1 cellular context compared by ENCODE assay signal in the genomic region with DNA sequence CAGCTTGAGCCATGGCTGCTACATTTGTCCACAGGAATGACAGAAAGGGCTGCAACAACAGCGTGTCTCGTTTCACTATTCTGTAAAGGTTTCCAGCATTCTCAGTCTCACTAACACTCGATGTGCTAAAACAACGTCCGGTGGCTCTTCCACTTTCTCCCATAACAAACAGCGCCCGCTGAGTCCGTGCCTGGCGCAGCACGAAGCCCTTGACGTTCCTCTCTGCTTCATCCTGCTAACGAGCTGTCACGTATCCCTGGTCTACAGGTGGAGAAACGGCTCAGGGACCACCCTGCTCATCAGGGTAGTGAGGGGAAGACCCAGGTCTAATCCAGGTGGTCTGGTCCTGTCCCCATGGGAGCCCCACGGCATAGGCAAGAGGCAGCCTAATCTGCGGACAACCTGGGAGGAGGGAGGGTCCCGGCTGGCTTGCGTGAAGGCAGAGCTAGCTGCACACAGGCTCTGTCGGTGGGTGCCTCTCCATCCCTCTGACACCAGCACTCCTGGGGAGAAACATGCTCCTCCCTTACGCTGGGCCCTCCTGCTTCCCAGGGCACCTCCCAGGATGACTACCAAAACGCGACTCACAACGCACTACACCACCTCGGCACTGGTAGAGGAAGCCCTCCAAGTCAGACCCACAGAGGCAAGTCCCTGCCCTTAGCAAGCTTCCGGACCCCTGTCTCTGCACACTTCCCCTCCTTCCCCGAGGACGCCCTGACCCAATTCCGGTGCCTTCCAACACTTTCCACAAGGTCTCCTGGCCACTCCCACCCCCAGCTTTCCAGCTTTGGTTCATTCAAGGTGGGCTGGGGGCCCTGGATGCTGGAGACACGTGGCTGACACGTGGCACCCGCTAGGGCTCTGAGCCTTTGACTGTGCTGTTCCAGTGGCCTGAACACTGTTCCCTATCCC.
TF ChIP-seq lines count a peak whose summit lies in the region.

No MANE protein-coding gene starts in this region.

TF ChIP-seq in endothelial cell of umbilical vein, 7 proteins besides CTCF, POLR2A, EP300 and RAD21 (continued from another document):
- TF ChIP-seq POLR2AphosphoS5 (IDR thresholded peaks at IDR 0.05; ENCODE audit: insufficient read depth, low read depth, low read length), result no peak
- TF ChIP-seq JUN (IDR thresholded peaks at IDR 0.05; ENCODE audit: borderline replicate concordance, insufficient read depth, insufficient read length, low read depth), result no peak
- TF ChIP-seq, protein P1, sequence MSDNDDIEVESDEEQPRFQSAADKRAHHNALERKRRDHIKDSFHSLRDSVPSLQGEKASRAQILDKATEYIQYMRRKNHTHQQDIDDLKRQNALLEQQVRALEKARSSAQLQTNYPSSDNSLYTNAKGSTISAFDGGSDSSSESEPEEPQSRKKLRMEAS (IDR thresholded peaks at IDR 0.05; ENCODE audit: insufficient read depth, insufficient read length), result no peak
- no peak for TF ChIP-seq FOS (IDR thresholded peaks at IDR 0.05; ENCODE audit: borderline replicate concordance, insufficient read depth, low read length)
